In genomic region chr16:30941600-30942420, GRCh38 we compare ENCODE assay signal across 8 cellular contexts. TPM values are rescaled to one million over a fixed set of nuclear protein-coding genes. Genes with fewer than 3 reads are reported as not detected.
DNase-seq lines count a peak whose midpoint lies in the region; FAIRE-seq and TF ChIP-seq lines count a peak whose summit lies in the region.

No MANE protein-coding gene starts in this region.

- H3K4me3 ChIP-seq in GM06990 (replicated peaks; ENCODE audit: low read depth, low read length) (peak overlapping the region; percentile 20; the same call in 1 of the 2 replicates), GM23248 (no peak overlapping the region), LNCaP clone FGC (ENCODE audit: low read depth, low read length) (no peak overlapping the region), hepatocyte (no peak overlapping the region), small intestine (ENCODE audit: low read depth in 1 of 2, low read length in 2 of 2) (no peak overlapping the region)

- no peak overlapping the region for H3K27ac ChIP-seq in GM23248
- H3K27ac ChIP-seq in hepatocyte, result peak overlapping the region; percentile 92
- peak overlapping the region; percentile 68 to 74 for H3K27ac ChIP-seq in small intestine (ENCODE audit: low read depth in 1 of 2, low read length in 1 of 2)

- H3K27me3 ChIP-seq in GM06990 (replicated peaks; ENCODE audit: control insufficient read depth, insufficient read depth, low read length) (no peaks in the 10 kb centered on the region), GM23248 (replicated peaks; ENCODE audit: insufficient read depth) (no peaks in the 10 kb centered on the region), hepatocyte (no peaks in the 10 kb centered on the region), small intestine (ENCODE audit: control insufficient read depth in 2 of 2, insufficient read depth in 2 of 2, low read length in 2 of 2) (no peaks in the 10 kb centered on the region)

- H3F3A ChIP-seq in GM23248 (ENCODE audit: insufficient read depth), result peaks cover 14% of the 10 kb centered on the region; the same call in 1 of the 2 replicates

- H3K79me2 ChIP-seq in GM23248 (ENCODE audit: insufficient read depth) (peaks cover 17% of the 10 kb centered on the region), hepatocyte (peaks cover 14% of the 10 kb centered on the region)

- H3K9me2 ChIP-seq in GM23248 (ENCODE audit: insufficient read depth) (no peaks in the 10 kb centered on the region), hepatocyte (replicated peaks; ENCODE audit: insufficient read depth) (no peaks in the 10 kb centered on the region)

- in situ Hi-C loops in GM23248 (cut with MboI), result no loop called here

- WGBS in GM23248 (ENCODE audit: low coverage in 1 of 2, low lambda C conversion rate in 2 of 2, missing lambda C conversion rate in 2 of 2), 2 experiments, result 19 to 20% methylated on average over 15 of the region's 15 CpGs
- 32% methylated on average over 15 of the region's 15 CpGs for WGBS in hepatocyte (ENCODE audit: low lambda C conversion rate, missing lambda C conversion rate)
- 12 to 21% (median 13%) methylated on average over 15 of the region's 15 CpGs for WGBS in small intestine, 3 donors

- H3K4me1 ChIP-seq in GM23248 (ENCODE audit: insufficient read depth) (peaks cover 8% of the 10 kb centered on the region), hepatocyte (ENCODE audit: insufficient read depth) (peaks cover 15% of the 10 kb centered on the region), small intestine (ENCODE audit: control insufficient read depth in 2 of 2, insufficient read depth in 1 of 2, low read depth in 1 of 2, low read length in 1 of 2) (peaks cover 0 to 5% of the 10 kb centered on the region in 2 donors)

- peaks cover 5% of the 10 kb centered on the region for H3K36me3 ChIP-seq in GM06990 (ENCODE audit: control insufficient read depth, insufficient read depth, low read length)
- H3K36me3 ChIP-seq in GM23248 (ENCODE audit: low read depth), result peaks cover 13% of the 10 kb centered on the region; the same call in 1 of the 2 replicates
- no peaks in the 10 kb centered on the region for H3K36me3 ChIP-seq in hepatocyte (replicated peaks; ENCODE audit: insufficient read depth, low read depth)
- peaks cover 0 to 2% of the 10 kb centered on the region in 2 donors for H3K36me3 ChIP-seq in small intestine (ENCODE audit: control insufficient read depth in 2 of 2, insufficient read depth in 2 of 2, low read length in 2 of 2)

- FAIRE-seq in small intestine (lab: Jason Lieb, UNC), result no peak

- DNase-seq in GM06990 (ENCODE audit: extremely low read depth, insufficient read length) (peak; percentile 76), GM23248 (peak; percentile 83), LNCaP clone FGC (ENCODE audit: low read depth) (no peak), T-helper 1 cell (peak in 4 of 5 donors; percentile 47 to 80 (median 48)), astrocyte of the hippocampus (ENCODE audit: low read depth, low spot score) (peak; percentile 83), hepatocyte (ENCODE audit: low spot score) (peak; percentile 89), small intestine (peak; percentile 87), NCI-H526 treated with DMSO at 0.1 percent for 48 hours (lab: John Stamatoyannopoulos, UW) (no peak)

- H2AFZ ChIP-seq in GM23248, result no peak overlapping the region
- H2AFZ ChIP-seq in hepatocyte, result no peak overlapping the region

- no peaks in the 10 kb centered on the region for H3K9me3 ChIP-seq in GM23248 (ENCODE audit: low read depth)
- no peaks in the 10 kb centered on the region for H3K9me3 ChIP-seq in hepatocyte (ENCODE audit: low read depth)
- H3K9me3 ChIP-seq in small intestine (ENCODE audit: control insufficient read depth, low read depth), result no peaks in the 10 kb centered on the region

- H4K20me1 ChIP-seq in GM23248 (ENCODE audit: insufficient read depth), result no peaks in the 10 kb centered on the region
- H4K20me1 ChIP-seq in hepatocyte (ENCODE audit: insufficient read depth, poor library complexity, severe bottlenecking), result no peaks in the 10 kb centered on the region

- H3K9ac ChIP-seq in GM23248, result no peak overlapping the region

- TF ChIP-seq CTCF in GM06990 (IDR thresholded peaks at IDR 0.05; ENCODE audit: insufficient read depth, low read length, poor library complexity, severe bottlenecking), result peak; percentile 97
- peak; percentile 84 for TF ChIP-seq CTCF in LNCaP clone FGC (IDR thresholded peaks at IDR 0.05; ENCODE audit: control insufficient read depth, extremely low read depth, insufficient read depth)
- peak; percentile 82 for TF ChIP-seq CTCF in hepatocyte (IDR thresholded peaks at IDR 0.05; ENCODE audit: poor library complexity)

- H3K4me2 ChIP-seq in GM23248 (ENCODE audit: unreplicated experiment) (no peak overlapping the region), hepatocyte (peak overlapping the region; percentile 66)

RNA-seq across cellular contexts. Expression of gene ORAI3, which starts 7.1 kb away (rescaled TPM):
- total RNA-seq in GM23248 (2014; rRNA removed; shearing (Covaris generic)), result 36.1 and 39.7 TPM in 2 replicates
- polyA plus RNA-seq in GM23248 (2016; fragmentation: Nextera tagmentation; extraction: Ambion mirVana) (30.9 and 31.6 TPM in 2 replicates), hepatocyte (54.0 and 56.9 TPM in 2 replicates), small intestine (10 to 100 TPM in 1 of 3 donors, 1 to 10 TPM in 2; 6.2 to 10.5 (median 6.7) TPM)
- total RNA-seq in hepatocyte, result 42.4 and 52.5 TPM in 2 replicates

RNA-seq across cellular contexts. Expression of gene SETD1A, which starts 15.7 kb away (rescaled TPM):
- 2.0 and 2.3 TPM in 2 replicates for total RNA-seq in GM23248 (2014; rRNA removed; shearing (Covaris generic))
- polyA plus RNA-seq in GM23248 (2016; fragmentation: Nextera tagmentation; extraction: Ambion mirVana) (4.0 and 5.9 TPM in 2 replicates), hepatocyte (2.2 and 2.3 TPM in 2 replicates), small intestine (10 to 100 TPM in 1 of 3 donors, 1 to 10 TPM in 2; 6.9 to 10.3 (median 7.8) TPM)
- total RNA-seq in hepatocyte, result 1.8 and 2.7 TPM in 2 replicates

RNA-seq across cellular contexts. Expression of gene FBXL19, which starts 18.4 kb away (rescaled TPM):
- 18.2 and 23.0 TPM in 2 replicates for total RNA-seq in GM23248 (2014; rRNA removed; shearing (Covaris generic))
- 0.39 and 0.64 TPM in 2 replicates for polyA plus RNA-seq in GM23248 (2016; fragmentation: Nextera tagmentation; extraction: Ambion mirVana)
- 15.6 and 19.4 TPM in 2 replicates for total RNA-seq in hepatocyte
- 2.1 and 3.6 TPM in 2 replicates for polyA plus RNA-seq in hepatocyte
- polyA plus RNA-seq in small intestine, result 10 to 100 TPM in 1 of 3 donors, 1 to 10 TPM in 2; 8.7 to 26.3 (median 9.7) TPM

RNA-seq across cellular contexts. Expression of gene HSD3B7, which starts 43.2 kb away (rescaled TPM):
- total RNA-seq in GM23248 (2014; rRNA removed; shearing (Covaris generic)), result 69.7 and 73.2 TPM in 2 replicates
- 40.2 and 40.9 TPM in 2 replicates for polyA plus RNA-seq in GM23248 (2016; fragmentation: Nextera tagmentation; extraction: Ambion mirVana)
- total RNA-seq in hepatocyte, result 17.5 and 18.1 TPM in 2 replicates
- polyA plus RNA-seq in hepatocyte, result 16.7 and 20.8 TPM in 2 replicates
- 10 to 100 TPM; 15.9 to 48.9 (median 29.5) TPM for polyA plus RNA-seq in small intestine

RNA-seq across cellular contexts. Expression of gene CTF1, which starts 45.4 kb away (rescaled TPM):
- total RNA-seq in GM23248 (2014; rRNA removed; shearing (Covaris generic)), result 4.4 and 4.8 TPM in 2 replicates
- polyA plus RNA-seq in GM23248 (2016; fragmentation: Nextera tagmentation; extraction: Ambion mirVana), result 2.0 and 2.1 TPM in 2 replicates
- 1.1 and 1.7 TPM in 2 replicates for total RNA-seq in hepatocyte
- 13.0 and 18.2 TPM in 2 replicates for polyA plus RNA-seq in hepatocyte
- 1 to 10 TPM in 1 of 3 donors, not detected in 2; 1.1 TPM for polyA plus RNA-seq in small intestine

Comparison
In these comparisons a context has a peak if more than half of its experiments do, and no peak if none do; other contexts are left out.
1. DNase-seq: peak in GM06990 (single experiment), GM23248 (single experiment), T-helper 1 cell (4 of 5), astrocyte of the hippocampus (single experiment), hepatocyte (single experiment) and small intestine (single experiment); none in LNCaP clone FGC (single experiment) and NCI-H526 treated with DMSO at 0.1 percent for 48 hours (single experiment).
2. Peak in every context shown above with its lines, with median percentiles within 50 percentile points of each other: CTCF ChIP-seq.